In genomic region chr6:6235786-6236185, GRCh38 we compare ENCODE assay signal across 23 cellular contexts.
A peak's percentile ranks its signal among the peaks of the same experiment; 100 is the strongest.
DNase-seq lines count a peak whose midpoint lies in the region; ATAC-seq, FAIRE-seq and TF ChIP-seq lines count a peak whose summit lies in the region.
"Had no signal": no experiment of that assay in that cellular context is flagged by ENCODE, and none has a peak within 500 bp of the region (broad histone marks: within the 10 kb centered on the region; RNA-seq: fewer than 3 reads in every experiment).

No MANE protein-coding gene starts in this region.

- no peaks in the 10 kb centered on the region for H3K4me1 ChIP-seq in HepG2 (ENCODE audit: insufficient read depth, low read length)
- H3K4me1 ChIP-seq in right lobe of liver, result no peaks in the 10 kb centered on the region
- no peaks in the 10 kb centered on the region for H3K4me1 ChIP-seq in colonic mucosa
- H3K4me1 ChIP-seq in mucosa of descending colon (ENCODE audit: low read depth), result no peaks in the 10 kb centered on the region
- peaks cover 0 to 20% (median 0%) of the 10 kb centered on the region in 4 donors for H3K4me1 ChIP-seq in transverse colon
- H3K4me1 ChIP-seq: A549, Caco-2 had no signal

- no peak for FAIRE-seq in HepG2 (lab: Jason Lieb, UNC)
- FAIRE-seq: A549, D721Med, G401.6, GM12891, GM19239 had no signal

- no peak overlapping the region for H3K4me2 ChIP-seq in HepG2 (ENCODE audit: low read depth, low read length)
- H3K4me2 ChIP-seq: A549 had no signal

- H4K20me1 ChIP-seq in HepG2 (ENCODE audit: insufficient read depth, low read length), result no peaks in the 10 kb centered on the region

- DNase-seq in HepG2 (ENCODE audit: low spot score) (no peak), right lobe of liver (no peak), colonic mucosa (no peak), mucosa of descending colon (no peak), transverse colon (no peak), NOMO-1 treated with DMSO at 0.1 percent for 48 hours (lab: John Stamatoyannopoulos, UW; ENCODE audit: unreplicated experiment) (no peak)
- no peak for DNase-seq in activated CD4-positive, CD25-positive, alpha-beta regulatory T cell treated with anti-CD3 and anti-CD28 coated beads, Interleukin-2, amount 50 U/mL, for 72 hours
- DNase-seq: AML-193; Caco-2; Calu3; CD4-positive, alpha-beta T cell; CD8-positive, alpha-beta T cell; DMS79 treated with DMSO at 0.1 percent for 48 hours; GF-D8 had no signal

- H3K27ac ChIP-seq in HepG2 (ENCODE audit: extremely low read length, insufficient read depth, low read length), result no peak overlapping the region
- H3K27ac ChIP-seq in right lobe of liver, result no peak overlapping the region
- peak overlapping the region; percentile 46 for H3K27ac ChIP-seq in colonic mucosa
- peak overlapping the region in 3 of 4 donors; percentile 16 to 56 (median 50) for H3K27ac ChIP-seq in transverse colon
- H3K27ac ChIP-seq: 22Rv1; A549; BLaER1 treated with 17β-estradiol and CSF1 and Interleukin-3, amounts not matched to agents 10 nM and 100 nM; C4-2B had no signal

- in situ Hi-C loops in HepG2 (cut with HindIII; ENCODE audit: extremely low pct_ligation_motif_present, low pct_unique_long_range_greater_than_20kb) (no loop called here), transverse colon (cut with MboI; ENCODE audit: low pct_ligation_motif_present in 1 of 4, low pct_unique_long_range_greater_than_20kb in 1 of 4, low sequenced_read_pairs in 3 of 4) (no loop called here)

- CTCF ChIA-PET in HepG2 (lab: Yijun Ruan, JAX; ENCODE audit: low intra/inter-chr PET ratio, low total read pairs), result no interaction called here

- no peak overlapping the region for H2AFZ ChIP-seq in HepG2 (ENCODE audit: low read length)

- BruUV-seq in HepG2 (replicated peaks; lab: Mats Ljungman, UMichigan), result no TSS peak

- ATAC-seq in HepG2, result no peak
- ATAC-seq in right lobe of liver, result no peak
- peak; percentile 52 for ATAC-seq in mucosa of descending colon
- no peak for ATAC-seq in GM19395 (IDR thresholded peaks at IDR 0.05; ENCODE audit: unreplicated experiment)
- ATAC-seq: A549; CD8-positive, alpha-beta T cell had no signal

- TF ChIP-seq RAD21 in HepG2 (CRISPR knock-in tag; IDR thresholded peaks at IDR 0.05), result no peak

- TF ChIP-seq POLR2A in HepG2 (IDR thresholded peaks at IDR 0.05; ENCODE audit: insufficient read depth in 1 of 2, low read depth in 2 of 2, low read length in 2 of 2), result no peak
- TF ChIP-seq POLR2A in right lobe of liver (IDR thresholded peaks at IDR 0.05), result no peak
- TF ChIP-seq POLR2A in transverse colon (IDR thresholded peaks at IDR 0.05), result no peak

- no peak for TF ChIP-seq CTCF in HepG2 (CRISPR knock-in tag; IDR thresholded peaks at IDR 0.05)
- TF ChIP-seq CTCF in right lobe of liver (IDR thresholded peaks at IDR 0.05), result no peak
- no peak for TF ChIP-seq CTCF in colonic mucosa (IDR thresholded peaks at IDR 0.05)
- TF ChIP-seq CTCF in mucosa of descending colon (IDR thresholded peaks at IDR 0.05), result no peak
- TF ChIP-seq CTCF in transverse colon (IDR thresholded peaks at IDR 0.05), result no peak

- WGBS in HepG2 (ENCODE audit: low lambda C conversion rate), result 2% methylated on average over 2 of the region's 2 CpGs
- WGBS in right lobe of liver (ENCODE audit: insufficient coverage, low coverage, low lambda C conversion rate, missing lambda C conversion rate), result 45% methylated on average over 2 of the region's 2 CpGs
- 51 to 54% methylated on average over 2 of the region's 2 CpGs for WGBS in transverse colon (ENCODE audit: low coverage in 1 of 2), 2 donors

- H3K9me3 ChIP-seq in HepG2 (ENCODE audit: low read length), result no peaks in the 10 kb centered on the region
- H3K9me3 ChIP-seq in right lobe of liver, result no peaks in the 10 kb centered on the region
- no peaks in the 10 kb centered on the region for H3K9me3 ChIP-seq in colonic mucosa
- H3K9me3 ChIP-seq in mucosa of descending colon, result no peaks in the 10 kb centered on the region
- no peaks in the 10 kb centered on the region for H3K9me3 ChIP-seq in transverse colon
- H3K9me3 ChIP-seq: A549; BLaER1 treated with 17β-estradiol and CSF1 and Interleukin-3, amounts not matched to agents 10 nM and 100 nM; Caco-2 had no signal

- H3K4me3 ChIP-seq in HepG2 (replicated peaks in 1 of 3; ENCODE audit: insufficient read depth in 1 of 3, low read depth in 2 of 3, low read length in 3 of 3) (no peak overlapping the region), right lobe of liver (no peak overlapping the region), colonic mucosa (no peak overlapping the region), mucosa of descending colon (no peak overlapping the region), transverse colon (no peak overlapping the region)
- H3K4me3 ChIP-seq: A549; BLaER1 treated with 17β-estradiol and CSF1 and Interleukin-3, amounts not matched to agents 10 nM and 100 nM had no signal

- H3K27me3 ChIP-seq in HepG2 (ENCODE audit: control insufficient read depth in 1 of 2, insufficient read depth in 2 of 2, low read length in 2 of 2) (0 out of 5 replicates have a peak, but pooled peaks cover 0 to 3% of the 10 kb centered on the region in 2 experiments), right lobe of liver (no peaks in the 10 kb centered on the region), colonic mucosa (no peaks in the 10 kb centered on the region), transverse colon (no peaks in the 10 kb centered on the region)
- H3K27me3 ChIP-seq: BLaER1 treated with 17β-estradiol and CSF1 and Interleukin-3, amounts not matched to agents 10 nM and 100 nM had no signal

- intact Hi-C loops in HepG2 (cut with micrococcal nuclease; ENCODE audit: unreplicated experiment), result loop anchor here (5.0 kb wide), 1 partner anchor 807 kb away; no protein-coding TSS in a partner anchor
- intact Hi-C loops in right lobe of liver (cut with DNase I), result no loop called here
- intact Hi-C loops in colonic mucosa (cut with DNase I), result no loop called here
- intact Hi-C loops in mucosa of descending colon (cut with DNase I, micrococcal nuclease), result no loop called here
- intact Hi-C loops in transverse colon (cut with DNase I; ENCODE audit: low total_unique reads), result no loop called here

- H3K36me3 ChIP-seq in HepG2 (replicated peaks in 1 of 2; ENCODE audit: control insufficient read depth in 1 of 2, insufficient read depth in 2 of 2, low read length in 2 of 2) (no peaks in the 10 kb centered on the region), right lobe of liver (no peaks in the 10 kb centered on the region), colonic mucosa (no peaks in the 10 kb centered on the region), mucosa of descending colon (ENCODE audit: low read depth) (no peaks in the 10 kb centered on the region), transverse colon (no peaks in the 10 kb centered on the region)

- H3K9ac ChIP-seq in HepG2 (ENCODE audit: insufficient read depth, low read depth, low read length), result no peak overlapping the region
- H3K9ac ChIP-seq in colonic mucosa (ENCODE audit: low read depth in 2 of 2, low read length in 2 of 2), result no peak overlapping the region
- H3K9ac ChIP-seq: BLaER1 treated with 17β-estradiol and CSF1 and Interleukin-3, amounts not matched to agents 10 nM and 100 nM had no signal

- TF ChIP-seq EP300 in HepG2 (IDR thresholded peaks at IDR 0.05; ENCODE audit: low read depth in 2 of 2, low read length in 2 of 2) (no peak), HepG2 (CRISPR knock-in tag; IDR thresholded peaks at IDR 0.05; ENCODE audit: borderline replicate concordance) (no peak), transverse colon (IDR thresholded peaks at IDR 0.05; ENCODE audit: low read depth) (no peak)

- no peaks in the 10 kb centered on the region for H3K79me2 ChIP-seq in HepG2 (ENCODE audit: insufficient read depth, low read length)

- POLR2A ChIA-PET in HepG2 (lab: Yijun Ruan, JAX), result no interaction called here

TF ChIP-seq in HepG2, 621 proteins besides CTCF, POLR2A, EP300 and RAD21:
- TF ChIP-seq ETV6 (CRISPR knock-in tag; conservative IDR thresholded peaks at IDR 0.05) (no peak), MAFK (conservative IDR thresholded peaks at IDR 0.05 in 1 of 2, IDR thresholded peaks at IDR 0.05 in 1 of 2; ENCODE audit: low read length in 2 of 2) (peak; percentile 34 to 39; a peak in 2 of 4 replicates), ATF3 (CRISPR knock-in tag; IDR thresholded peaks at IDR 0.05) (no peak), ZNF883 (CRISPR knock-in tag; IDR thresholded peaks at IDR 0.05; ENCODE audit: not compliant biosample characterization) (no peak), MAFF (IDR thresholded peaks at IDR 0.05; ENCODE audit: low read depth, low read length) (peak; percentile 30; the same call in 1 of the 2 replicates)

Comparison
In these comparisons a context has a peak if more than half of its experiments do, and no peak if none do; other contexts are left out.
1. H3K27ac ChIP-seq: peak in colonic mucosa (single experiment) and transverse colon (3 of 4); none in HepG2 (single experiment) and right lobe of liver (0 of 3).